19 cellular contexts compared by ENCODE assay signal in the genomic region with DNA sequence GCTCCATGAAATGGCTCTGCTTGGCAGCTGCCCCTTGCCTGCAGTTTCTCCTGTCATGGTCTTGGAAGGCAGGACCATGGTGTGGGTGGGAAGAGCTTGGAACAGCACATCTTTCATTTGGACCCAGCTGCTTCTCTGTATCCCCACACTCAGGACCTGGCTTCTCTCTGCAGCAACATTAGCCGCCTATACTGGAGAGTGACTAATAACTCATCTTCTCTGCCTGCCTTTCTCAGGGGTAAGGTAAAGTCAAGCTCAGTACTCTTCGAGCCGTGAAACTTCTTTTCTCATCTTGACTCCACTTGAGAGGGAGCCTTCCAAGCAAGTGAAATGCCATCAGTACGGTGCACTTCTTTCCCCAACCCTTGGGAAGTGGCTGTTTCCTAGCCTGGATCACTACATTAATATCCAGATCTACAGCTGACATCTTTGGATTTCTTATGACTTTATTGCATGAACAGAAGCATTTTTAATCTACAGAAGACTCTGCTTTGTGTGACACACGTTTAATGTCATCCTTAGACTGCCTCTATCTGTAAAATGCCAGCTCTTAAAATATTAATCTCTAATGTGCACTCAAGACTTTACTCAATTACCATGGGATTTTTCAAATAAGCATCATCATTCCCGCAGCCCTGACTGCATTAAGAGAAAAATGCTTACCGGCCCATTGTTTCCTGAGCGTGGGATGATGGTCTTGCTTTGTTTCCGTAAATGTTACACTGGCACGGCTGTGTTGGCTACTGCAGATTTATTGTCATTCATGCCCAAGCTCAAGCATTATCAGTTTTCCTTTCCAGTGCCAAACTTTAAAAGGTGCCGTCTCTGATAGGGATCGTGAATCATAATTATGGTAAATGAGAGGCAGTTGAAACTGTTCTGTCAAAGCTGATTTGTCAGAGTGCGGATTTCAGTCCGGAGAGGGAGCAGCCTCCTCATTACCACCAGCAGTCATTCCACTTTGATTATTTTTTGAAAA.
"Had no signal": no experiment of that assay in that cellular context is flagged by ENCODE, and none has a peak within 500 bp of the region (broad histone marks: within the 10 kb centered on the region; RNA-seq: fewer than 3 reads in every experiment).

No MANE protein-coding gene starts in this region.

- H3K4me1 ChIP-seq: gastrocnemius medialis, heart right ventricle, stomach had no signal

- H3K4me1 Mint-ChIP-seq: naive B cell, nephron progenitor cell had no signal

- H3K9me3 Mint-ChIP-seq: nephron progenitor cell had no signal

- H3K36me3 ChIP-seq: gastrocnemius medialis, heart right ventricle, neutrophil, ovary, stomach, thoracic aorta had no signal

- H3K27ac ChIP-seq: gastrocnemius medialis, heart right ventricle, neutrophil, ovary, stomach, thoracic aorta had no signal

- ATAC-seq: esophagus mucosa, gastrocnemius medialis, heart right ventricle, right cardiac atrium had no signal

- H3K4me3 ChIP-seq: gastrocnemius medialis, heart right ventricle, ovary, stomach, thoracic aorta had no signal

- H3K4me3 Mint-ChIP-seq: naive B cell, nephron progenitor cell had no signal

- H3K27me3 ChIP-seq: gastrocnemius medialis, heart right ventricle, neutrophil, ovary, stomach had no signal

- H3K36me3 Mint-ChIP-seq: naive B cell had no signal

- H3K27me3 Mint-ChIP-seq: naive B cell had no signal

- H3K9me3 ChIP-seq: gastrocnemius medialis, neutrophil, ovary, stomach, thoracic aorta had no signal

- H3K27ac Mint-ChIP-seq: naive B cell, nephron progenitor cell had no signal

- DNase-seq: effector memory CD4-positive, alpha-beta T cell; gastrocnemius medialis; heart right ventricle; hypothalamus; kidney glomerular epithelial cell; mesendoderm; naive B cell; nephron progenitor cell; ovary; right cardiac atrium; small intestine; stimulated activated CD4-positive, alpha-beta T cell treated with anti-CD3 and anti-CD28 coated beads, Interleukin-12 subunit alpha, Interleukin-12 subunit beta, amount 100 ng/mL, for 4 hours; stimulated activated naive CD4-positive, alpha-beta T cell; stomach; substantia nigra; trophoblast cell had no signal
